Comparison of ENCODE assay signal across 8 cellular contexts in the genomic region with DNA sequence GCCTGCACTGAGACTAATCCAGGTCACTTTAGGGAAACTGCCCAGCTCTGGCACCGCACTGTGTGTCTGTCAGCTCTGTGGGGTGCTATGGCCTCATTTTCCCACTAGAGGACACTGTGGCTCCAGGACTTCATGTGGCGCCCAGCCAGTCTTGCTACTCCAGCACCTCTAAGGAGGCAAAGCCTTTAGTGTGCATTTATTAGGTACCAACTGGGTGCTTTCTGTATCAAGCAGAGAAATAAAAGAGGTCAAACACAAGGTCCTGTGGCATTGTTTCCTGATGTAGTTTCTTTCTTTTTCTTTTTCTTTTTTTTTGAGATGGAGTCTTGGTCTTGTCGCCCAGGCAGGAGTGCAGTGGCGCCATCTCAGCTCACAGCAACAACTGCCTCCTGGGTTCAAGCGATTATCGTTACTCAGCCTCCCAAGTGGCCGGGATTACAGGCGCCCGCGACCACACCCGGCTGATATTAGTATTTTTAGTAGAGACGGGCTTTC. TPM values are rescaled to one million over a fixed set of nuclear protein-coding genes. Genes with fewer than 3 reads are reported as not detected.
DNase-seq lines count a peak whose midpoint lies in the region; ATAC-seq and TF ChIP-seq lines count a peak whose summit lies in the region.

No MANE protein-coding gene starts in this region.

- TF ChIP-seq POLR2A in heart left ventricle (IDR thresholded peaks at IDR 0.05): no peak

- DNase-seq in GM12865 (ENCODE audit: low read depth) (peak; percentile 77), MV-4-11 (lab: John Stamatoyannopoulos, UW) (peak; percentile 69), SW 1271 (lab: John Stamatoyannopoulos, UW) (peak; percentile 16 to 45), adipocyte (ENCODE audit: low read depth) (peak; percentile 88), heart left ventricle (peak; percentile 72 to 87 (median 77)), psoas muscle (peak; percentile 75 to 81)

- ATAC-seq in heart left ventricle: peak; percentile 82 to 95 (median 93)
- ATAC-seq in psoas muscle: peak; percentile 86 to 97 (median 91)
- ATAC-seq in GM21360 (IDR thresholded peaks at IDR 0.05; ENCODE audit: unreplicated experiment): no peak
- no peak for ATAC-seq in HG03460 (IDR thresholded peaks at IDR 0.05; ENCODE audit: unreplicated experiment)

- no peaks in the 10 kb centered on the region for H3K36me3 ChIP-seq in adipocyte (ENCODE audit: control insufficient read depth, insufficient read depth, low read length, severe bottlenecking)
- H3K36me3 ChIP-seq in heart left ventricle: no peaks in the 10 kb centered on the region
- no peaks in the 10 kb centered on the region for H3K36me3 ChIP-seq in psoas muscle (ENCODE audit: insufficient read depth in 1 of 2, low read depth in 1 of 2)

- H3K4me1 ChIP-seq in adipocyte (ENCODE audit: control insufficient read depth, insufficient read depth, low read length): peaks cover 17% of the 10 kb centered on the region
- peaks cover 0 to 5% (median 0%) of the 10 kb centered on the region in 12 donors for H3K4me1 ChIP-seq in heart left ventricle
- no peaks in the 10 kb centered on the region for H3K4me1 ChIP-seq in psoas muscle

- intact Hi-C loops in heart left ventricle (cut with DNase I): loop anchor here (1.0 to 2.0 kb wide), 2 partner anchors 66 kb away; no protein-coding TSS in a partner anchor
- intact Hi-C loops in psoas muscle (cut with DNase I): loop anchor here (1.0 to 10.0 kb wide), 3 partner anchors 66 to 502 kb away; no protein-coding TSS in a partner anchor

- TF ChIP-seq CTCF in GM12865 (IDR thresholded peaks at IDR 0.05; ENCODE audit: insufficient read depth, low read depth, low read length, missing control alignments) (peak; percentile 99), heart left ventricle (IDR thresholded peaks at IDR 0.05) (peak; percentile 93 to 99 (median 96)), psoas muscle (IDR thresholded peaks at IDR 0.05) (peak; percentile 92)

- H3K9ac ChIP-seq in adipocyte (ENCODE audit: low read length): no peak overlapping the region

- WGBS in heart left ventricle, 4 donors: 55 to 65% (median 61%) methylated on average over 12 of the region's 12 CpGs
- 59 to 66% (median 66%) methylated on average over 12 of the region's 12 CpGs for WGBS in psoas muscle, 3 donors

- no peak overlapping the region for H3K27ac ChIP-seq in heart left ventricle
- no peak overlapping the region for H3K27ac ChIP-seq in psoas muscle

- no peaks in the 10 kb centered on the region for H3K9me3 ChIP-seq in adipocyte (ENCODE audit: control insufficient read depth, low read length)
- H3K9me3 ChIP-seq in heart left ventricle: no peaks in the 10 kb centered on the region
- no peaks in the 10 kb centered on the region for H3K9me3 ChIP-seq in psoas muscle

- H3K27me3 ChIP-seq in adipocyte (replicated peaks; ENCODE audit: control insufficient read depth, insufficient read depth, low read length) (no peaks in the 10 kb centered on the region), heart left ventricle (peaks cover 0 to under 1% (median 0%) of the 10 kb centered on the region in 9 donors), psoas muscle (ENCODE audit: insufficient read depth in 3 of 3, low read length in 2 of 3) (no peaks in the 10 kb centered on the region)

- H3K4me3 ChIP-seq in GM12865 (ENCODE audit: low read depth, low read length) (no peak overlapping the region), adipocyte (ENCODE audit: low read length) (no peak overlapping the region), heart left ventricle (no peak overlapping the region), psoas muscle (no peak overlapping the region)

RNA-seq across cellular contexts. Expression of gene RHBDL3, which starts 12.5 kb away (rescaled TPM):
- total RNA-seq in heart left ventricle: 1 to 10 TPM in 3 of 9 donors, under 1 TPM in 6; 0.05 to 3.8 (median 0.36) TPM
- 1 to 10 TPM in 1 of 2 donors, under 1 TPM in 1; 0.25 to 4.8 TPM for polyA plus RNA-seq in heart left ventricle
- under 1 TPM; 0.04 to 0.19 (median 0.12) TPM for total RNA-seq in psoas muscle
- polyA plus RNA-seq in psoas muscle: under 1 TPM in 2 of 3 donors, not detected in 1; 0.06 to 0.12 TPM

Comparison
In these comparisons a context has a peak if more than half of its experiments do, and no peak if none do; other contexts are left out.
1. DNase-seq: peak in every context shown above with its lines; median percentile 88 in adipocyte; 78 in psoas muscle; 77 in GM12865; 77 in heart left ventricle; 69 in MV-4-11; 30 in SW 1271.
2. ATAC-seq: peak in heart left ventricle (4 of 4) and psoas muscle (4 of 4); none in GM21360 (single experiment) and HG03460 (single experiment).
3. Peak in every context shown above with its lines, with median percentiles within 50 percentile points of each other: CTCF ChIP-seq.